In genomic region chr18:31574359-31574758, GRCh38 we compare ENCODE assay signal across 26 cellular contexts. TPM values are rescaled to one million over a fixed set of nuclear protein-coding genes. Genes with fewer than 3 reads are reported as not detected.
"Had no signal": no experiment of that assay in that cellular context is flagged by ENCODE, and none has a peak within 500 bp of the region (broad histone marks: within the 10 kb centered on the region; RNA-seq: fewer than 3 reads in every experiment).

No MANE protein-coding gene starts in this region.

- H3K4me3 ChIP-seq: ascending aorta, breast epithelium, lower lobe of right lung, prostate gland, tibial nerve, vagina had no signal

- H3K27me3 Mint-ChIP-seq: activated naive CD8-positive, alpha-beta T cell treated with anti-CD3 and anti-CD28 coated beads, Interleukin-2, amount 50 U/mL, for 24 hours; activated T-helper 17 cell treated with anti-CD3 and anti-CD28 coated beads, Interleukin-2, amount 50 U/mL, for 72 hours had no signal

- H3K27me3 ChIP-seq: ascending aorta, breast epithelium, foreskin keratinocyte, tibial nerve, vagina had no signal

- H3K4me1 ChIP-seq: ascending aorta, breast epithelium, foreskin keratinocyte, lower lobe of right lung, prostate gland, tibial nerve, vagina had no signal

- H3K36me3 ChIP-seq: ascending aorta, breast epithelium, lower lobe of right lung, prostate gland, tibial nerve, vagina had no signal

- H3K4me3 Mint-ChIP-seq: activated naive CD4-positive, alpha-beta T cell treated with anti-CD3 and anti-CD28 coated beads for 36 hours; activated naive CD8-positive, alpha-beta T cell treated with anti-CD3 and anti-CD28 coated beads, Interleukin-2, amount 50 U/mL, for 24 hours; activated T-helper 17 cell treated with anti-CD3 and anti-CD28 coated beads, Interleukin-2, amount 50 U/mL, for 72 hours; immature natural killer cell; mesothelial cell of epicardium had no signal

- H3K4me1 Mint-ChIP-seq: activated naive CD8-positive, alpha-beta T cell treated with anti-CD3 and anti-CD28 coated beads, Interleukin-2, amount 50 U/mL, for 24 hours; activated T-helper 17 cell treated with anti-CD3 and anti-CD28 coated beads, Interleukin-2, amount 50 U/mL, for 72 hours; immature natural killer cell; mesothelial cell of epicardium had no signal

- DNase-seq: activated naive CD4-positive, alpha-beta T cell treated with anti-CD3 and anti-CD28 coated beads for 36 hours; activated naive CD8-positive, alpha-beta T cell treated with anti-CD3 and anti-CD28 coated beads, Interleukin-2, amount 50 U/mL, for 24 hours; activated T-cell treated with anti-CD3 and anti-CD28 coated beads for 4 hours; cerebellar nuclear complex; effector CD8-positive, alpha-beta T cell; foreskin keratinocyte; head of caudate nucleus; immature natural killer cell; lower lobe of right lung; right cardiac atrium; small intestine; stimulated activated CD4-positive, alpha-beta T cell treated with anti-CD3 and anti-CD28 coated beads, Interleukin-4, amount 100 ng/mL, for 4 hours; stimulated activated CD8-positive, alpha-beta memory T cell treated with anti-CD3 and anti-CD28 coated beads, Interleukin-4, amount 100 ng/mL, for 48 hours; stimulated activated naive CD4-positive, alpha-beta T cell treated with Interleukin-2 at 50 U/mL for 16 hours; substantia nigra had no signal

- H3K9me3 ChIP-seq: ascending aorta, breast epithelium, lower lobe of right lung, prostate gland, tibial nerve, vagina had no signal

- H3K9me3 Mint-ChIP-seq: activated naive CD4-positive, alpha-beta T cell treated with anti-CD3 and anti-CD28 coated beads for 36 hours; activated naive CD8-positive, alpha-beta T cell treated with anti-CD3 and anti-CD28 coated beads, Interleukin-2, amount 50 U/mL, for 24 hours; activated T-helper 17 cell treated with anti-CD3 and anti-CD28 coated beads, Interleukin-2, amount 50 U/mL, for 72 hours; immature natural killer cell; mesothelial cell of epicardium had no signal

- H3K36me3 Mint-ChIP-seq: immature natural killer cell, mesothelial cell of epicardium had no signal

- ATAC-seq: activated CD4-positive, CD25-positive, alpha-beta regulatory T cell treated with anti-CD3 and anti-CD28 coated beads, Interleukin-2, amount 50 U/mL, for 24 hours; activated naive CD8-positive, alpha-beta T cell treated with anti-CD3 and anti-CD28 coated beads, Interleukin-2, amount 50 U/mL, for 24 hours; activated T-helper 17 cell treated with anti-CD3 and anti-CD28 coated beads, Interleukin-2, amount 50 U/mL, for 72 hours; foreskin keratinocyte; lower lobe of right lung; right cardiac atrium had no signal

- H3K27ac ChIP-seq: ascending aorta, breast epithelium, foreskin keratinocyte, lower lobe of right lung, prostate gland, tibial nerve, vagina had no signal

- H3K27ac Mint-ChIP-seq: activated naive CD4-positive, alpha-beta T cell treated with anti-CD3 and anti-CD28 coated beads for 36 hours; activated naive CD8-positive, alpha-beta T cell treated with anti-CD3 and anti-CD28 coated beads, Interleukin-2, amount 50 U/mL, for 24 hours; activated T-helper 17 cell treated with anti-CD3 and anti-CD28 coated beads, Interleukin-2, amount 50 U/mL, for 72 hours; immature natural killer cell; mesothelial cell of epicardium had no signal

RNA-seq across cellular contexts. Expression of gene TTR, which starts 17.3 kb away (rescaled TPM):
- total RNA-seq: activated naive CD4-positive, alpha-beta T cell treated with anti-CD3 and anti-CD28 coated beads for 36 hours; activated T-helper 17 cell treated with anti-CD3 and anti-CD28 coated beads, Interleukin-2, amount 50 U/mL, for 72 hours; breast epithelium; foreskin keratinocyte; lower lobe of right lung; mesothelial cell of epicardium; myocyte; omental fat pad; tibial nerve; vagina had no signal
- polyA plus RNA-seq: foreskin keratinocyte, immature natural killer cell, neural cell had no signal
